18 cellular contexts compared by ENCODE assay signal in genomic region chr12:18382486-18382885, GRCh38.
DNase-seq lines count a peak whose midpoint lies in the region; ATAC-seq and TF ChIP-seq lines count a peak whose summit lies in the region.
"Had no signal": no experiment of that assay in that cellular context is flagged by ENCODE, and none has a peak within 500 bp of the region (broad histone marks: within the 10 kb centered on the region; RNA-seq: fewer than 3 reads in every experiment).

No MANE protein-coding gene starts in this region.

- H4K91ac ChIP-seq in IMR-90 (ENCODE audit: insufficient read depth, low read depth, low read length): peak overlapping the region; percentile 84

- POLR2A ChIA-PET in AG04450 (lab: Yijun Ruan, JAX): no interaction called here
- POLR2A ChIA-PET in IMR-90 (lab: Charles Lee; ENCODE audit: unreplicated experiment): no interaction called here

- no peaks in the 10 kb centered on the region for H3K9me3 ChIP-seq in AG04450 (ENCODE audit: control insufficient read depth, insufficient read depth, low read length)
- H3K9me3 ChIP-seq in IMR-90 (ENCODE audit: control insufficient read depth, insufficient read depth, low read length): no peaks in the 10 kb centered on the region
- H3K9me3 ChIP-seq in mesodermal cell (ENCODE audit: control insufficient read depth, low read length): no peaks in the 10 kb centered on the region
- no peaks in the 10 kb centered on the region for H3K9me3 ChIP-seq in neural progenitor cell (ENCODE audit: low read depth)
- H3K9me3 ChIP-seq: thoracic aorta had no signal

- H2AFZ ChIP-seq in IMR-90 (replicated peaks; ENCODE audit: low read length, poor library complexity): no peak overlapping the region
- no peak overlapping the region for H2AFZ ChIP-seq in neural progenitor cell (replicated peaks)
- H2AFZ ChIP-seq: parathyroid adenoma had no signal

- H3K4me1 ChIP-seq in IMR-90 (ENCODE audit: control insufficient read depth, insufficient read depth, low read length) (peaks cover 5% of the 10 kb centered on the region), mesodermal cell (ENCODE audit: control insufficient read depth, insufficient read depth, low read length, poor library complexity, severe bottlenecking) (peaks cover 16% of the 10 kb centered on the region), neural progenitor cell (peaks cover 6% of the 10 kb centered on the region)
- H3K4me1 ChIP-seq: parathyroid adenoma had no signal

- H3K36me3 Mint-ChIP-seq in chondrocyte (ENCODE audit: low read depth): no peaks in the 10 kb centered on the region
- no peaks in the 10 kb centered on the region for H3K36me3 Mint-ChIP-seq in neural progenitor cell

- H4K20me1 ChIP-seq in IMR-90 (ENCODE audit: insufficient read depth, low read length) (no peaks in the 10 kb centered on the region), neural progenitor cell (ENCODE audit: low read depth) (no peaks in the 10 kb centered on the region)

- peak overlapping the region; percentile 78 for H3K27ac ChIP-seq in AG04450 (ENCODE audit: low read depth, low read length)
- peak overlapping the region; percentile 46; the same call in 1 of the 2 replicates for H3K27ac ChIP-seq in IMR-90 (ENCODE audit: insufficient read depth, low read length)
- peak overlapping the region; percentile 79 for H3K27ac ChIP-seq in mesodermal cell (ENCODE audit: low read depth, low read length, severe bottlenecking)
- H3K27ac ChIP-seq in neural progenitor cell: no peak overlapping the region
- H3K27ac ChIP-seq: parathyroid adenoma had no signal

- H3K79me2 ChIP-seq in neural progenitor cell (ENCODE audit: low read depth): no peaks in the 10 kb centered on the region
- H3K79me2 ChIP-seq: parathyroid adenoma had no signal

- peak overlapping the region; percentile 87 for H2BK5ac ChIP-seq in IMR-90 (ENCODE audit: low read depth, low read length, poor library complexity, severe bottlenecking)

- H3K27me3 ChIP-seq in AG04450 (ENCODE audit: control insufficient read depth, insufficient read depth, low read length) (no peaks in the 10 kb centered on the region), IMR-90 (ENCODE audit: control insufficient read depth, insufficient read depth, low read length) (no peaks in the 10 kb centered on the region), neural progenitor cell (no peaks in the 10 kb centered on the region)

- no peaks in the 10 kb centered on the region for H3K27me3 Mint-ChIP-seq in chondrocyte (ENCODE audit: low read depth)
- H3K27me3 Mint-ChIP-seq in neural progenitor cell (ENCODE audit: insufficient read depth, low read depth): no peaks in the 10 kb centered on the region

- no peak overlapping the region for H2AK9ac ChIP-seq in IMR-90 (replicated peaks; ENCODE audit: low read depth, low read length, poor library complexity)

- H2BK20ac ChIP-seq in IMR-90 (ENCODE audit: low read depth, low read length): peak overlapping the region; percentile 45

- peak overlapping the region; percentile 21 for H3K56ac ChIP-seq in IMR-90 (ENCODE audit: extremely low read depth, insufficient read depth, low read length)

- in situ Hi-C loops in IMR-90 (cut with MboI; ENCODE audit: low sequenced_read_pairs): no loop called here

- peak overlapping the region; percentile 71; the same call in 1 of the 2 replicates for H3K4me2 ChIP-seq in IMR-90 (ENCODE audit: low read depth, low read length)
- no peak overlapping the region for H3K4me2 ChIP-seq in neural progenitor cell

- H3K79me1 ChIP-seq in IMR-90 (ENCODE audit: low read depth in 1 of 2, low read length in 2 of 2): no peaks in the 10 kb centered on the region

- TF ChIP-seq RAD21 in IMR-90 (IDR thresholded peaks at IDR 0.05; ENCODE audit: low read length): no peak

- no peaks in the 10 kb centered on the region for H3K9me3 Mint-ChIP-seq in chondrocyte (ENCODE audit: low read depth)
- H3K9me3 Mint-ChIP-seq in neural progenitor cell: no peaks in the 10 kb centered on the region

- TF ChIP-seq POLR2A in IMR-90 (IDR thresholded peaks at IDR 0.05; ENCODE audit: low read depth, low read length): no peak

- H3K4me3 Mint-ChIP-seq in chondrocyte (ENCODE audit: unreplicated experiment) (no peak overlapping the region), neural progenitor cell (no peak overlapping the region)

- peak; percentile 48 for ATAC-seq in IMR-90 (ENCODE audit: low read depth)

- H2BK120ac ChIP-seq in IMR-90 (ENCODE audit: low read depth, low read length): peak overlapping the region; percentile 90

- H3K4me1 Mint-ChIP-seq in chondrocyte (ENCODE audit: low read depth) (peaks cover 30% of the 10 kb centered on the region), neural progenitor cell (peaks cover 15% of the 10 kb centered on the region)

- H3K36me3 ChIP-seq in IMR-90 (ENCODE audit: control insufficient read depth, insufficient read depth, low read length) (no peaks in the 10 kb centered on the region), mesodermal cell (ENCODE audit: control insufficient read depth, insufficient read depth, low read length) (no peaks in the 10 kb centered on the region), neural progenitor cell (no peaks in the 10 kb centered on the region)
- H3K36me3 ChIP-seq: thoracic aorta had no signal

- H3K4me3 ChIP-seq in AG04450 (ENCODE audit: low read depth, low read length): no peak overlapping the region
- H3K4me3 ChIP-seq in IMR-90 (ENCODE audit: insufficient read depth, low read depth, low read length): no peak overlapping the region
- no peak overlapping the region for H3K4me3 ChIP-seq in mesodermal cell (ENCODE audit: extremely low read depth, insufficient read depth, low read length, poor library complexity, severe bottlenecking)
- H3K4me3 ChIP-seq in neural progenitor cell: no peak overlapping the region

- no CpG with 5 or more reads among the region's 3 CpGs for WGBS in IMR-90 (ENCODE audit: extremely low coverage in 2 of 2, insufficient read length in 1 of 2), 2 experiments
- WGBS in mesodermal cell (ENCODE audit: insufficient coverage in 2 of 2), 2 experiments: 83 to 100% methylated on average over 1 of the region's 3 CpGs

- no TSS peak for BruUV-seq in IMR-90 (replicated peaks; lab: Mats Ljungman, UMichigan)

- H2BK15ac ChIP-seq in IMR-90 (ENCODE audit: low read depth, low read length): peak overlapping the region; percentile 65; the same call in 1 of the 3 replicates

- no peaks in the 10 kb centered on the region for H3K9me1 ChIP-seq in IMR-90 (ENCODE audit: insufficient read depth, low read length)

- no peaks in the 10 kb centered on the region for H3F3A ChIP-seq in neural progenitor cell (ENCODE audit: low read depth)

- H3K23ac ChIP-seq in IMR-90 (ENCODE audit: low read depth, low read length): 0 out of 2 replicates have a peak overlapping the region, but pooled peaks have one; percentile 58

- peak overlapping the region; percentile 44 to 53; a peak in 3 of 4 replicates for H4K8ac ChIP-seq in IMR-90 (ENCODE audit: low read depth in 2 of 2, low read length in 2 of 2)

- peak overlapping the region; percentile 71 for H3K4ac ChIP-seq in IMR-90 (ENCODE audit: low read depth, low read length)

- intact Hi-C loops in IMR-90 (cut with micrococcal nuclease): loop anchor here (2.0 to 5.0 kb wide), 3 partner anchors 40 to 365 kb away; no protein-coding TSS in a partner anchor

- H4K5ac ChIP-seq in IMR-90 (ENCODE audit: low read depth, low read length): peak overlapping the region; percentile 98

- TF ChIP-seq CTCF in AG04450 (IDR thresholded peaks at IDR 0.05; ENCODE audit: low read depth, low read length): no peak
- no peak for TF ChIP-seq CTCF in IMR-90 (conservative IDR thresholded peaks at IDR 0.05; ENCODE audit: low read depth, low read length)
- TF ChIP-seq CTCF in chondrocyte (IDR thresholded peaks at IDR 0.05): no peak
- TF ChIP-seq CTCF in neural progenitor cell (IDR thresholded peaks at IDR 0.05): no peak

- H3K9ac ChIP-seq in IMR-90 (ENCODE audit: low read depth, low read length) (no peak overlapping the region; the same call in 1 of the 2 replicates), neural progenitor cell (no peak overlapping the region)
- H3K9ac ChIP-seq: parathyroid adenoma had no signal

- peak; percentile 20 for DNase-seq in AG04450 (ENCODE audit: low read depth, low spot score)
- peak; percentile 49 for DNase-seq in IMR-90
- no peak for DNase-seq in chondrocyte (ENCODE audit: low spot score)
- no peak for DNase-seq in SKM-1 treated with dmso at 0.1 percent for 144 hours (lab: John Stamatoyannopoulos, UW; ENCODE audit: unreplicated experiment)
- no peak for DNase-seq in GM19238 (ENCODE audit: insufficient read length, low spot score)
- no peak for DNase-seq in neural progenitor cell (ENCODE audit: low spot score)
- no peak for DNase-seq in DMS79 treated with DMSO at 0.1 percent for 48 hours (lab: John Stamatoyannopoulos, UW)
- DNase-seq: activated CD8-positive, alpha-beta memory T cell treated with anti-CD3 and anti-CD28 coated beads for 24 hours; AML-193; DND-41; KBM-7; NCI-H187 treated with DMSO at 0.1 percent for 48 hours; NCI-H774; SHP77; stimulated activated CD4-positive, alpha-beta T cell treated with anti-CD3 and anti-CD28 coated beads, Interleukin-15, amount 100 ng/mL, for 24 hours had no signal

- H3K18ac ChIP-seq in IMR-90 (ENCODE audit: low read depth, low read length): peak overlapping the region; percentile 99

- peak overlapping the region; percentile 61; the same call in 1 of the 2 replicates for H3K14ac ChIP-seq in IMR-90 (replicated peaks; ENCODE audit: low read depth, low read length)

- CTCF ChIA-PET in AG04450 (lab: Charles Lee): no interaction called here
- CTCF ChIA-PET in IMR-90 (lab: Yijun Ruan, JAX): interaction anchor here (1.6 kb wide), 1 partner anchor 48 kb away, joined by 7 read pairs; no protein-coding TSS in a partner anchor

- dilution Hi-C loops in IMR-90 (cut with HindIII; ENCODE audit: low sequenced_read_pairs, unreplicated experiment): no loop called here

- no peak overlapping the region for H2AK5ac ChIP-seq in IMR-90 (ENCODE audit: low read depth, low read length)

- H3K27ac Mint-ChIP-seq in chondrocyte (ENCODE audit: unreplicated experiment) (peak overlapping the region; percentile 92), neural progenitor cell (no peak overlapping the region)

TF ChIP-seq in IMR-90, 13 proteins besides CTCF, POLR2A, EP300 and RAD21:
- TF ChIP-seq SMC3 (IDR thresholded peaks at IDR 0.05; ENCODE audit: low read depth, low read length) (no peak), CEBPB (IDR thresholded peaks at IDR 0.05; ENCODE audit: low read depth, low read length) (peak; percentile 35; the same call in 1 of the 2 replicates)

Comparison
In these comparisons a context has a peak if more than half of its experiments do, and no peak if none do; other contexts are left out.
1. DNase-seq: peak in AG04450 (single experiment) and IMR-90 (single experiment); none in chondrocyte (single experiment), SKM-1 treated with dmso at 0.1 percent for 144 hours (single experiment), GM19238 (single experiment), neural progenitor cell (single experiment) and DMS79 treated with DMSO at 0.1 percent for 48 hours (single experiment).